Comparison of ENCODE assay signal across 26 cellular contexts in genomic region chr1:41318135-41318534, GRCh38. TPM values are rescaled to one million over a fixed set of nuclear protein-coding genes. Genes with fewer than 3 reads are reported as not detected.
"Had no signal": no experiment of that assay in that cellular context is flagged by ENCODE, and none has a peak within 500 bp of the region (broad histone marks: within the 10 kb centered on the region; RNA-seq: fewer than 3 reads in every experiment).

No MANE protein-coding gene starts in this region.

- H3K9ac ChIP-seq: neural progenitor cell, parathyroid adenoma had no signal

- H3K36me3 ChIP-seq: heart left ventricle, neural progenitor cell, right atrium auricular region, tibial nerve, uterus had no signal

- H3K4me1 Mint-ChIP-seq: central memory CD8-positive, alpha-beta T cell; stimulated activated effector memory CD8-positive, alpha-beta T cell treated with anti-CD3 and anti-CD28 coated beads, Interleukin-12 subunit alpha, Interleukin-12 subunit beta, amount 100 ng/mL, for 72 hours had no signal

- DNase-seq: cortex of kidney; dorsolateral prefrontal cortex; effector CD8-positive, alpha-beta T cell; heart left ventricle; hippocampal formation; kidney glomerular epithelial cell; nucleus accumbens; stimulated activated CD4-positive, alpha-beta T cell treated with anti-CD3 and anti-CD28 coated beads, Interleukin-4, amount 100 ng/mL, for 1 hour; stimulated activated CD8-positive, alpha-beta memory T cell treated with anti-CD3 and anti-CD28 coated beads, Interleukin-4, amount 100 ng/mL, for 48 hours; testis; uterus had no signal

- H3K4me3 Mint-ChIP-seq: central memory CD8-positive, alpha-beta T cell; natural killer cell treated with Interleukin-12 subunit alpha and Interleukin-12 subunit beta and Interleukin-15 and Interleukin-18, amount 100 ng/mL, for 72 hours; neural progenitor cell; stimulated activated effector memory CD8-positive, alpha-beta T cell treated with anti-CD3 and anti-CD28 coated beads, Interleukin-12 subunit alpha, Interleukin-12 subunit beta, amount 100 ng/mL, for 72 hours; stimulated activated naive CD8-positive, alpha-beta T cell treated with anti-CD3 and anti-CD28 coated beads, Interleukin-15, Interleukin-2, amounts not matched to agents 100 ng/mL and 50 ng/mL, for 24 hours had no signal

- H3K9me3 ChIP-seq: heart left ventricle, right atrium auricular region, testis, tibial nerve, uterus had no signal

- H3K27ac ChIP-seq: dorsolateral prefrontal cortex, neural progenitor cell, parathyroid adenoma, testis, tibial nerve, uterus had no signal

- H3K27me3 Mint-ChIP-seq: central memory CD8-positive, alpha-beta T cell; stimulated activated naive CD8-positive, alpha-beta T cell treated with anti-CD3 and anti-CD28 coated beads, Interleukin-15, Interleukin-2, amounts not matched to agents 100 ng/mL and 50 ng/mL, for 24 hours had no signal

- H3K9me3 Mint-ChIP-seq: central memory CD8-positive, alpha-beta T cell; natural killer cell treated with Interleukin-12 subunit alpha and Interleukin-12 subunit beta and Interleukin-15 and Interleukin-18, amount 100 ng/mL, for 72 hours; neural progenitor cell; stimulated activated effector memory CD8-positive, alpha-beta T cell treated with anti-CD3 and anti-CD28 coated beads, Interleukin-12 subunit alpha, Interleukin-12 subunit beta, amount 100 ng/mL, for 72 hours; stimulated activated naive CD8-positive, alpha-beta T cell treated with anti-CD3 and anti-CD28 coated beads, Interleukin-15, Interleukin-2, amounts not matched to agents 100 ng/mL and 50 ng/mL, for 24 hours had no signal

- H3K36me3 Mint-ChIP-seq: natural killer cell treated with Interleukin-12 subunit alpha and Interleukin-12 subunit beta and Interleukin-15 and Interleukin-18, amount 100 ng/mL, for 72 hours; stimulated activated effector memory CD8-positive, alpha-beta T cell treated with anti-CD3 and anti-CD28 coated beads, Interleukin-12 subunit alpha, Interleukin-12 subunit beta, amount 100 ng/mL, for 72 hours had no signal

- H3K27me3 ChIP-seq: dorsolateral prefrontal cortex, heart left ventricle, neural progenitor cell, right atrium auricular region, testis, tibial nerve, uterus had no signal

- H3K4me1 ChIP-seq: parathyroid adenoma, uterus had no signal

- H2AFZ ChIP-seq: neural progenitor cell, parathyroid adenoma had no signal

- ATAC-seq: esophagus mucosa; heart left ventricle; left lobe of liver; natural killer cell treated with Interleukin-12 subunit alpha and Interleukin-12 subunit beta and Interleukin-15 and Interleukin-18, amount 100 ng/mL, for 72 hours; stimulated activated effector memory CD8-positive, alpha-beta T cell treated with anti-CD3 and anti-CD28 coated beads, Interleukin-12 subunit alpha, Interleukin-12 subunit beta, amount 100 ng/mL, for 72 hours had no signal

- H3K27ac Mint-ChIP-seq: neural progenitor cell; stimulated activated effector memory CD8-positive, alpha-beta T cell treated with anti-CD3 and anti-CD28 coated beads, Interleukin-12 subunit alpha, Interleukin-12 subunit beta, amount 100 ng/mL, for 72 hours; stimulated activated naive CD8-positive, alpha-beta T cell treated with anti-CD3 and anti-CD28 coated beads, Interleukin-15, Interleukin-2, amounts not matched to agents 100 ng/mL and 50 ng/mL, for 24 hours had no signal

- H3K79me2 ChIP-seq: parathyroid adenoma had no signal

- H3K4me2 ChIP-seq: neural progenitor cell had no signal

- H3K4me3 ChIP-seq: dorsolateral prefrontal cortex, heart left ventricle, neural progenitor cell, right atrium auricular region, testis, tibial nerve, uterus had no signal

RNA-seq across cellular contexts. Expression of gene FOXO6, which starts 43.1 kb away (rescaled TPM):
- total RNA-seq: esophagus mucosa; glomerular endothelial cell; mesenteric fat pad; natural killer cell treated with Interleukin-12 subunit alpha and Interleukin-12 subunit beta and Interleukin-15 and Interleukin-18, amount 100 ng/mL, for 72 hours; subcutaneous adipose tissue had no signal
- polyA plus RNA-seq: fibroblast of lung, mammary epithelial cell had no signal
